Comparison of ENCODE assay signal across 25 cellular contexts in the genomic region with DNA sequence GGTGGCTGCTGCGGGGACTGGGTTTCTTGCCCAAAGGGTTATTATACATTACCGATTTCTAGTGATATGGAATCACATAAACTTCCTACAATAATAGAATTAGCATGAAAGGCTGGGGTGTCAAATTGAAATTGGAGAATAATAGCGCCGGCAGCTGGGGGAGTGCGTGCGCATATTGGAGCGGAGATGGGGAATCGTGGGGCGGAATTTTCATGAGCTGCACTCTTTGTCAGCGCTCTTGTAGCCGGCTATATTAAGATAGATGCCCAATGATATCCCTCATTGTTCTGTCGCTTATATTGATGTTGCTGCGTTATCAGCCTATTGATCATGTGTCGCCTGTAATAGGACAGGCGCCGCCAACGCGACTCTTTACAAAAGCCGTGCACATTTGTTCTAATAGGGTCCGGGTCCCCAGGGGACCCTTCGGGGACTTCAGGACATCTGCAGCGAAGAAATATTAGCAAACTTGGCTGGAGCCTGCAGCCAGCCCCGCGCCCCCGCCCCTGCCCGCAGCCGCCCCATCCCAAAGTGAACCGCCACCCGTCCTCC. TPM values are rescaled to one million over a fixed set of nuclear protein-coding genes. Genes with fewer than 3 reads are reported as not detected.
DNase-seq lines count a peak whose midpoint lies in the region; ATAC-seq, FAIRE-seq and TF ChIP-seq lines count a peak whose summit lies in the region.
"Had no signal": no experiment of that assay in that cellular context is flagged by ENCODE, and none has a peak within 500 bp of the region (broad histone marks: within the 10 kb centered on the region; RNA-seq: fewer than 3 reads in every experiment).

No MANE protein-coding gene starts in this region.

- no peaks in the 10 kb centered on the region for H3K9me3 ChIP-seq in A549
- no peaks in the 10 kb centered on the region for H3K9me3 ChIP-seq in endothelial cell of umbilical vein (replicated peaks; ENCODE audit: control insufficient read depth, insufficient read depth, low read length)
- H3K9me3 ChIP-seq: body of pancreas, SJSA1, upper lobe of left lung had no signal

- intact Hi-C loops in activated B cell treated with CpG ODN at 0.5 μM for 24 hours (cut with micrococcal nuclease) (loop anchor here (10.0 kb wide), 1 partner anchor 297 kb away; a partner anchor contains a TSS), endothelial cell of umbilical vein (cut with micrococcal nuclease) (no loop called here)

- POLR2A ChIA-PET in A549 (lab: Yijun Ruan, JAX) (no interaction called here), activated B cell treated with CpG ODN at 0.5 μM for 24 hours (lab: Charles Lee) (no interaction called here), endothelial cell of umbilical vein (lab: Charles Lee) (no interaction called here)

- FAIRE-seq in A549 (lab: Jason Lieb, UNC) (no peak), endothelial cell of umbilical vein (lab: Jason Lieb, UNC) (no peak)
- FAIRE-seq: H54, TTC549 had no signal

- peak overlapping the region; percentile 54 for H3K27ac Mint-ChIP-seq in activated B cell treated with CpG ODN at 0.5 μM for 24 hours
- no peak overlapping the region for H3K27ac Mint-ChIP-seq in stimulated activated memory B cell treated with anti-CD40 and anti-IgM and Interleukin-4, amounts not matched to agents 10 μg/mL and 1 μg/mL and 100 μg/mL, for 72 hours

- H3K36me3 ChIP-seq in endothelial cell of umbilical vein (ENCODE audit: control insufficient read depth in 2 of 2, extremely low read depth in 1 of 2, insufficient read depth in 2 of 2, low read length in 2 of 2) = no peaks in the 10 kb centered on the region
- H3K36me3 ChIP-seq: BLaER1 treated with 17β-estradiol and CSF1 and Interleukin-3, amounts not matched to agents 10 nM and 100 nM; SJSA1; upper lobe of left lung had no signal

- H3K9me3 Mint-ChIP-seq in activated B cell treated with CpG ODN at 0.5 μM for 24 hours = no peaks in the 10 kb centered on the region
- no peaks in the 10 kb centered on the region for H3K9me3 Mint-ChIP-seq in stimulated activated memory B cell treated with anti-CD40 and anti-IgM and Interleukin-4, amounts not matched to agents 10 μg/mL and 1 μg/mL and 100 μg/mL, for 72 hours

- H3K4me1 ChIP-seq in A549 = peaks cover 20% of the 10 kb centered on the region
- H3K4me1 ChIP-seq in endothelial cell of umbilical vein (ENCODE audit: control insufficient read depth, extremely low read depth, insufficient read depth, low read length) = no peaks in the 10 kb centered on the region
- H3K4me1 ChIP-seq: SJSA1 had no signal

- TF ChIP-seq POLR2A in A549 (IDR thresholded peaks at IDR 0.05; ENCODE audit: low read length) (no peak), endothelial cell of umbilical vein (IDR thresholded peaks at IDR 0.05; ENCODE audit: low read depth, low read length) (no peak)

- H3K36me3 Mint-ChIP-seq in activated B cell treated with CpG ODN at 0.5 μM for 24 hours (ENCODE audit: low read depth) = no peaks in the 10 kb centered on the region
- no peaks in the 10 kb centered on the region for H3K36me3 Mint-ChIP-seq in stimulated activated memory B cell treated with anti-CD40 and anti-IgM and Interleukin-4, amounts not matched to agents 10 μg/mL and 1 μg/mL and 100 μg/mL, for 72 hours

- TF ChIP-seq RAD21 in A549 (conservative IDR thresholded peaks at IDR 0.05 in 1 of 2, IDR thresholded peaks at IDR 0.05 in 1 of 2) = no peak

- peaks cover 34% of the 10 kb centered on the region for H3K27me3 Mint-ChIP-seq in activated B cell treated with CpG ODN at 0.5 μM for 24 hours
- peaks cover 62% of the 10 kb centered on the region for H3K27me3 Mint-ChIP-seq in stimulated activated memory B cell treated with anti-CD40 and anti-IgM and Interleukin-4, amounts not matched to agents 10 μg/mL and 1 μg/mL and 100 μg/mL, for 72 hours

- H2AFZ ChIP-seq in endothelial cell of umbilical vein (ENCODE audit: low read depth, low read length) = no peak overlapping the region

- H3K79me2 ChIP-seq in endothelial cell of umbilical vein (ENCODE audit: control insufficient read depth, insufficient read depth, low read length) = no peaks in the 10 kb centered on the region

- BruUV-seq in endothelial cell of umbilical vein (replicated peaks; lab: Mats Ljungman, UMichigan) = no TSS peak

- CTCF ChIA-PET in A549 (lab: Yijun Ruan, JAX) (interaction anchor here (1.1 to 4.8 kb wide), 3 partner anchors 12 to 194 kb away, joined by 4 to 33 read pairs (median 8); no protein-coding TSS in a partner anchor), activated B cell treated with CpG ODN at 0.5 μM for 24 hours (lab: Charles Lee) (no interaction called here), endothelial cell of umbilical vein (lab: Charles Lee) (interaction anchor here (0.7 to 1.0 kb wide), 2 partner anchors 175 to 458 kb away, joined by 3 read pairs; no protein-coding TSS in a partner anchor)

- no peak overlapping the region for H3K4me3 Mint-ChIP-seq in activated B cell treated with CpG ODN at 0.5 μM for 24 hours
- no peak overlapping the region for H3K4me3 Mint-ChIP-seq in stimulated activated memory B cell treated with anti-CD40 and anti-IgM and Interleukin-4, amounts not matched to agents 10 μg/mL and 1 μg/mL and 100 μg/mL, for 72 hours

- no peaks in the 10 kb centered on the region for H3K9me1 ChIP-seq in endothelial cell of umbilical vein (replicated peaks; ENCODE audit: control insufficient read depth, extremely low read depth, insufficient read depth, low read length)

- ATAC-seq in A549 (no peak), activated B cell treated with CpG ODN at 0.5 μM for 24 hours (ENCODE audit: low read depth) (no peak), HG03521 (IDR thresholded peaks at IDR 0.05; ENCODE audit: unreplicated experiment) (no peak)
- no peak for ATAC-seq in stimulated activated memory B cell treated with anti-CD40 and anti-IgM and Interleukin-4, amounts not matched to agents 10 μg/mL and 1 μg/mL and 100 μg/mL, for 72 hours
- ATAC-seq: body of pancreas; PC-3; stimulated activated naive CD8-positive, alpha-beta T cell treated with anti-CD3 and anti-CD28 coated beads, Interleukin-15, Interleukin-2, amounts not matched to agents 100 U/mL and 50 U/mL, for 24 hours had no signal

- peaks cover 8% of the 10 kb centered on the region for H3K4me1 Mint-ChIP-seq in activated B cell treated with CpG ODN at 0.5 μM for 24 hours
- no peaks in the 10 kb centered on the region for H3K4me1 Mint-ChIP-seq in stimulated activated memory B cell treated with anti-CD40 and anti-IgM and Interleukin-4, amounts not matched to agents 10 μg/mL and 1 μg/mL and 100 μg/mL, for 72 hours

- DNase-seq in DMS 273 (lab: John Stamatoyannopoulos, UW; ENCODE audit: unreplicated experiment) (peak; percentile 68), DMS 273 treated with DMSO at 0.1 percent for 48 hours (lab: John Stamatoyannopoulos, UW) (no peak), A549 (ENCODE audit: low read depth in 1 of 2, low spot score in 1 of 2) (no peak), activated B cell treated with CpG ODN at 0.5 μM for 24 hours (no peak), endothelial cell of umbilical vein (ENCODE audit: low read depth, low spot score) (no peak), NCI-H2196 (lab: John Stamatoyannopoulos, UW; ENCODE audit: unreplicated experiment) (no peak)
- DNase-seq: activated gamma-delta T cell; body of pancreas; dermis blood vessel endothelial cell; DMS79; erythroblast; MV-4-11; NCI-H2081 treated with DMSO at 0.1 percent for 48 hours; NCI-H526; PC-3; stimulated activated naive CD8-positive, alpha-beta T cell treated with anti-CD3 and anti-CD28 coated beads, Interleukin-15, Interleukin-2, amounts not matched to agents 100 U/mL and 50 U/mL, for 24 hours had no signal

- peaks cover 5% of the 10 kb centered on the region for H4K20me1 ChIP-seq in endothelial cell of umbilical vein (replicated peaks; ENCODE audit: control insufficient read depth, extremely low read depth, insufficient read depth, low read length)

- H3K4me2 ChIP-seq in A549 (peak overlapping the region; percentile 85), endothelial cell of umbilical vein (ENCODE audit: insufficient read depth, low read length) (no peak overlapping the region)
- H3K4me2 ChIP-seq: BLaER1 treated with 17β-estradiol and CSF1 and Interleukin-3, amounts not matched to agents 10 nM and 100 nM had no signal

- TF ChIP-seq EP300 in A549 (IDR thresholded peaks at IDR 0.05) = no peak

- TF ChIP-seq CTCF in A549 (IDR thresholded peaks at IDR 0.05) = no peak
- TF ChIP-seq CTCF in activated B cell treated with CpG ODN at 0.5 μM for 24 hours (IDR thresholded peaks at IDR 0.05) = no peak
- no peak for TF ChIP-seq CTCF in endothelial cell of umbilical vein (IDR thresholded peaks at IDR 0.05; ENCODE audit: extremely low read depth in 1 of 2, insufficient read depth in 1 of 2, low read depth in 1 of 2, low read length in 2 of 2)

- H3K27me3 ChIP-seq in endothelial cell of umbilical vein (ENCODE audit: control insufficient read depth in 2 of 2, insufficient read depth in 2 of 2, low read length in 2 of 2) = peaks cover 71 to 90% of the 10 kb centered on the region in 2 experiments

- dilution Hi-C loops in endothelial cell of umbilical vein (cut with MboI; ENCODE audit: extremely low pct_ligation_motif_present, low sequenced_read_pairs) = no loop called here

- H3K27ac ChIP-seq in A549 (no peak overlapping the region), endothelial cell of umbilical vein (ENCODE audit: insufficient read depth, low read depth, low read length) (no peak overlapping the region)
- H3K27ac ChIP-seq: 22Rv1; BLaER1 treated with 17β-estradiol and CSF1 and Interleukin-3, amounts not matched to agents 10 nM and 100 nM; body of pancreas; SJSA1; upper lobe of left lung had no signal

- peak overlapping the region; percentile 38; the same call in 2 of the 3 replicates for H3K4me3 ChIP-seq in A549
- no peak overlapping the region for H3K4me3 ChIP-seq in endothelial cell of umbilical vein (replicated peaks in 1 of 3; ENCODE audit: insufficient read depth in 1 of 3, low read depth in 1 of 3, low read length in 3 of 3)
- H3K4me3 ChIP-seq: BLaER1 treated with 17β-estradiol and CSF1 and Interleukin-3, amounts not matched to agents 10 nM and 100 nM; body of pancreas; lung; SJSA1; upper lobe of left lung had no signal

- no peak overlapping the region for H3K9ac ChIP-seq in endothelial cell of umbilical vein (replicated peaks; ENCODE audit: extremely low read depth, insufficient read depth, low read length)
- H3K9ac ChIP-seq: BLaER1 treated with 17β-estradiol and CSF1 and Interleukin-3, amounts not matched to agents 10 nM and 100 nM had no signal

- 24% methylated on average over 23 of the region's 29 CpGs for WGBS in A549 (ENCODE audit: missing lambda C conversion rate)

RNA-seq across cellular contexts. Expression of a gene that starts 5.1 kb away (rescaled TPM):
- not detected in 2 replicates for polyA plus RNA-seq in A549 (2011; rRNA removed)
- not detected in 2 replicates for polyA plus RNA-seq in A549 (2012; cell fraction: cytosol; rRNA removed)
- polyA plus RNA-seq in A549 (2012; cell fraction: nucleus; rRNA removed) = not detected in 2 replicates
- polyA plus RNA-seq in A549 (2017; fragmentation: RNase III; extraction: RNeasy Plus Mini Kit Qiagen cat#74134 plus additional on column Dnase treatment) = not detected in 3 replicates
- polyA minus RNA-seq in A549 (2011; rRNA and poly(A)+ RNA removed) = not detected in 2 replicates
- not detected in 2 replicates for total RNA-seq in activated B cell treated with CpG ODN at 0.5 μM for 24 hours
- total RNA-seq in endothelial cell of umbilical vein = not detected in 2 replicates
- polyA plus RNA-seq in endothelial cell of umbilical vein = not detected in 2 replicates
- polyA plus RNA-seq in endothelial cell of umbilical vein (2011; cell fraction: cytosol; rRNA removed) = not detected in 2 replicates
- polyA plus RNA-seq in endothelial cell of umbilical vein (2011; cell fraction: nucleus; rRNA removed) = not detected in 2 replicates
- not detected in 2 replicates for polyA plus RNA-seq in endothelial cell of umbilical vein (2012)
- not detected in 2 replicates for polyA minus RNA-seq in endothelial cell of umbilical vein
- not detected for polyA minus RNA-seq in endothelial cell of umbilical vein (2011; cell fraction: cytosol; rRNA and poly(A)+ RNA removed)
- polyA minus RNA-seq in endothelial cell of umbilical vein (2011; cell fraction: nucleus; rRNA and poly(A)+ RNA removed) = not detected in 2 replicates
- total RNA-seq: body of pancreas, dermis blood vessel endothelial cell, lung, PC-3, SJSA1, upper lobe of left lung had no signal
- polyA plus RNA-seq: lung had no signal
